11 cellular contexts compared by ENCODE assay signal in the genomic region with DNA sequence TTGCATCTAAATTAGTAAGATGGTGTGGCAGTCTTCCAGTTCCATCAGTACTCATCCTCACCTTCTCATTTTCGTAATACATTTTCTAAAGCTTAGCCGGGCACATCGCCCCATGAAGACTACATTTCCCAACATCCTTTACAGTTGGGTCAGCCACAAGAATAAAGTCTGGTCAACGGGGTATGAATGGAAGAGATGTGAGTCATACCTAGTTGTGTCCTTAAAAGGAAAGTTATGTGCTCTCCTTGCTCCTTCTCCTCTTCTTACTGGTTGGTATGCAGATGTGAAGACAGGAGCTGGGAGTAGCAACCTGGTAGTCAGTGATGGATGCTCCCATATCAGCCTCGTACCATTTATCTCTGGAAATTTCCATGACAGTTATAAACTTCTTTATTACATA. TPM values are rescaled to one million over a fixed set of nuclear protein-coding genes. Genes with fewer than 3 reads are reported as not detected.
DNase-seq lines count a peak whose midpoint lies in the region; ATAC-seq, FAIRE-seq and TF ChIP-seq lines count a peak whose summit lies in the region.
"Had no signal": no experiment of that assay in that cellular context is flagged by ENCODE, and none has a peak within 500 bp of the region (broad histone marks: within the 10 kb centered on the region; RNA-seq: fewer than 3 reads in every experiment).

No MANE protein-coding gene starts in this region.

- no peak overlapping the region for H2AFZ ChIP-seq in fibroblast of lung (ENCODE audit: low read length)

- H3K36me3 ChIP-seq in fibroblast of lung (ENCODE audit: control insufficient read depth, insufficient read depth, low read length) = no peaks in the 10 kb centered on the region
- H3K36me3 ChIP-seq: tibial nerve had no signal

- no peak overlapping the region for H3K27ac ChIP-seq in fibroblast of lung (ENCODE audit: insufficient read depth, low read length)
- H3K27ac ChIP-seq: 22Rv1, tibial nerve had no signal

- H4K20me1 ChIP-seq in fibroblast of lung (ENCODE audit: control insufficient read depth, extremely low read depth, insufficient read depth, low read length) = no peaks in the 10 kb centered on the region

- FAIRE-seq in RCC 7860 (lab: Jason Lieb, UNC) = peak; percentile 84

- H3K4me1 Mint-ChIP-seq in stimulated activated memory B cell treated with anti-CD40 and anti-IgM and Interleukin-4, amounts not matched to agents 10 μg/mL and 1 μg/mL and 100 μg/mL, for 72 hours = no peaks in the 10 kb centered on the region

- no peaks in the 10 kb centered on the region for H3K36me3 Mint-ChIP-seq in stimulated activated memory B cell treated with anti-CD40 and anti-IgM and Interleukin-4, amounts not matched to agents 10 μg/mL and 1 μg/mL and 100 μg/mL, for 72 hours

- no peak overlapping the region for H3K9ac ChIP-seq in fibroblast of lung (ENCODE audit: insufficient read depth, low read length)

- H3K4me1 ChIP-seq in fibroblast of lung (ENCODE audit: control insufficient read depth, extremely low read depth, insufficient read depth, low read length) = no peaks in the 10 kb centered on the region
- H3K4me1 ChIP-seq: tibial nerve had no signal

- no peaks in the 10 kb centered on the region for H3K27me3 ChIP-seq in fibroblast of lung (ENCODE audit: control insufficient read depth, insufficient read depth, low read length)
- H3K27me3 ChIP-seq: tibial nerve had no signal

- DNase-seq in DMS 273 (lab: John Stamatoyannopoulos, UW; ENCODE audit: unreplicated experiment) = peak; percentile 12
- no peak for DNase-seq in DMS 273 treated with DMSO at 0.1 percent for 48 hours (lab: John Stamatoyannopoulos, UW)
- peak; percentile 91 for DNase-seq in RCC 7860 (ENCODE audit: low spot score)
- peak; percentile 65 to 98 for DNase-seq in fibroblast of lung (ENCODE audit: low read depth in 2 of 2)
- peak; percentile 73 for DNase-seq in skeletal muscle cell (ENCODE audit: low read depth)
- DNase-seq in NCI-H524 treated with DMSO at 0.1 percent for 48 hours (lab: John Stamatoyannopoulos, UW) = no peak
- DNase-seq: NCI-H2171 had no signal

- ATAC-seq in GM18907 (IDR thresholded peaks at IDR 0.05; ENCODE audit: unreplicated experiment) = no peak
- no peak for ATAC-seq in stimulated activated memory B cell treated with anti-CD40 and anti-IgM and Interleukin-4, amounts not matched to agents 10 μg/mL and 1 μg/mL and 100 μg/mL, for 72 hours

- no peak overlapping the region for H3K4me2 ChIP-seq in fibroblast of lung (ENCODE audit: extremely low read depth, insufficient read depth, low read length)

- H3K27ac Mint-ChIP-seq in stimulated activated memory B cell treated with anti-CD40 and anti-IgM and Interleukin-4, amounts not matched to agents 10 μg/mL and 1 μg/mL and 100 μg/mL, for 72 hours = no peak overlapping the region

- no peaks in the 10 kb centered on the region for H3K79me2 ChIP-seq in fibroblast of lung (ENCODE audit: control insufficient read depth, insufficient read depth, low read length)

- H3K27me3 Mint-ChIP-seq in stimulated activated memory B cell treated with anti-CD40 and anti-IgM and Interleukin-4, amounts not matched to agents 10 μg/mL and 1 μg/mL and 100 μg/mL, for 72 hours = no peaks in the 10 kb centered on the region

- no peak overlapping the region for H3K4me3 ChIP-seq in fibroblast of lung (replicated peaks in 1 of 4; ENCODE audit: control extremely low read depth in 1 of 4, insufficient read depth in 1 of 4, low read depth in 3 of 4, low read length in 4 of 4)
- H3K4me3 ChIP-seq in skeletal muscle cell (ENCODE audit: low read depth, low read length) = no peak overlapping the region
- H3K4me3 ChIP-seq: tibial nerve had no signal

- peaks cover 6% of the 10 kb centered on the region for H3K9me3 Mint-ChIP-seq in stimulated activated memory B cell treated with anti-CD40 and anti-IgM and Interleukin-4, amounts not matched to agents 10 μg/mL and 1 μg/mL and 100 μg/mL, for 72 hours

- no peaks in the 10 kb centered on the region for H3K9me3 ChIP-seq in fibroblast of lung (ENCODE audit: control insufficient read depth, insufficient read depth, low read depth, low read length)

- TF ChIP-seq CTCF in fibroblast of lung (conservative IDR thresholded peaks at IDR 0.05 in 1 of 2, IDR thresholded peaks at IDR 0.05 in 1 of 2; ENCODE audit: low read depth in 1 of 2, low read length in 2 of 2) = no peak

- no peak overlapping the region for H3K4me3 Mint-ChIP-seq in stimulated activated memory B cell treated with anti-CD40 and anti-IgM and Interleukin-4, amounts not matched to agents 10 μg/mL and 1 μg/mL and 100 μg/mL, for 72 hours

RNA-seq across cellular contexts. Expression of a gene that starts 35.9 kb away (rescaled TPM):
- 0.66 and 1.8 TPM in 2 replicates for total RNA-seq in fibroblast of lung
- 0.08 and 0.14 TPM in 2 replicates for polyA plus RNA-seq in fibroblast of lung
- 0.05 and 0.06 TPM in 2 replicates for polyA plus RNA-seq in fibroblast of lung (2012)
- not detected in 2 replicates for polyA minus RNA-seq in fibroblast of lung (ENCODE audit: low replicate concordance)

Comparison
In these comparisons a context has a peak if more than half of its experiments do, and no peak if none do; other contexts are left out.
1. DNase-seq: peak in DMS 273 (single experiment), RCC 7860 (single experiment), fibroblast of lung (2 of 2) and skeletal muscle cell (single experiment); none in DMS 273 treated with DMSO at 0.1 percent for 48 hours (single experiment) and NCI-H524 treated with DMSO at 0.1 percent for 48 hours (single experiment).